11 cellular contexts compared by ENCODE assay signal in the genomic region with DNA sequence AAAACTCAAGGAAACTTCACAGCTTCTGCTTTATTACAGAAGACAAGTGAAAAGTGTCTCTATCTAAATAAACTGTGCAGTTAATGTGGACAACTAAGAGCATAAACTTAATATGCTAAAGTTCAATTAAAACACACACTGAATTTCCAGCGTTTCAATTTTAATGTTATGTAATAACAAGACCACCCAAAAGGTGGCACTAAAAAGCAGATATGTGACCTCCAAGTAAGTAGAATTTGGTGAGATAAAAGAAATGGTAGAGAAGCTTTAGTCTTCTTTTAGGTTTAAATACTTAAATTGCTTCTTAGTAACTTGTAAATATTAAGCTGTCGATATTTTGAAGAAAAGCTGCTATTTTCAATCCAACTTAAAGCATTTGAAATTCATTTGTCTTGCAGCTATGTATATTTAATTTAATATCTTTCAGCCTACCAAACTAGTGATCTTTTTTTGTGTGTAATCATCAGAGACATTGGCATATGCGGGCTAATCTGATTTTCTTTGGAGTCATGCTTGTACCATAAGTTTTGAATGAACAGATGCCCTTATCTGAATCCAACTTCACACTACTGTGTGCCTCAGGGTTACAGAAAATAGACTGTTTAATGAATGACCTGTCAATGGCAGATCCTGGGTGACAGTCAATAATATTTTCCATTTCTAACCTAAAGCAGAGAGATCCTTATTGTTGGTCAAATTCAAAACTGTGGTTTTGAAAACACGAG. TPM values are rescaled to one million over a fixed set of nuclear protein-coding genes. Genes with fewer than 3 reads are reported as not detected.
DNase-seq lines count a peak whose midpoint lies in the region; ATAC-seq, FAIRE-seq and TF ChIP-seq lines count a peak whose summit lies in the region.
"Had no signal": no experiment of that assay in that cellular context is flagged by ENCODE, and none has a peak within 500 bp of the region (broad histone marks: within the 10 kb centered on the region; RNA-seq: fewer than 3 reads in every experiment).

No MANE protein-coding gene starts in this region.

- no peaks in the 10 kb centered on the region for H3K9me3 Mint-ChIP-seq in progenitor cell of endocrine pancreas (ENCODE audit: low read depth)
- H3K9me3 Mint-ChIP-seq in CD4-positive, alpha-beta memory T cell: no peaks in the 10 kb centered on the region
- no peaks in the 10 kb centered on the region for H3K9me3 Mint-ChIP-seq in effector memory CD8-positive, alpha-beta T cell
- H3K9me3 Mint-ChIP-seq: activated naive CD4-positive, alpha-beta T cell treated with anti-CD3 and anti-CD28 coated beads, Interleukin-2, amount 50 U/mL, for 24 hours; naive B cell had no signal

- no peak overlapping the region for H3K9ac ChIP-seq in endothelial cell of umbilical vein (replicated peaks; ENCODE audit: extremely low read depth, insufficient read depth, low read length)

- peaks cover 3% of the 10 kb centered on the region for H3K4me1 Mint-ChIP-seq in progenitor cell of endocrine pancreas (ENCODE audit: low read depth)
- peaks cover 0 to 1% (median 0%) of the 10 kb centered on the region in 4 donors for H3K4me1 Mint-ChIP-seq in CD4-positive, alpha-beta memory T cell
- H3K4me1 Mint-ChIP-seq in effector memory CD8-positive, alpha-beta T cell (ENCODE audit: low read depth in 2 of 2): no peaks in the 10 kb centered on the region
- H3K4me1 Mint-ChIP-seq: activated naive CD4-positive, alpha-beta T cell treated with anti-CD3 and anti-CD28 coated beads, Interleukin-2, amount 50 U/mL, for 24 hours had no signal

- H3K4me3 ChIP-seq in endothelial cell of umbilical vein (replicated peaks in 1 of 3; ENCODE audit: insufficient read depth in 1 of 3, low read depth in 1 of 3, low read length in 3 of 3): no peak overlapping the region
- H3K4me3 ChIP-seq in CD4-positive, alpha-beta memory T cell (ENCODE audit: low read length in 2 of 2): no peak overlapping the region

- H4K20me1 ChIP-seq in endothelial cell of umbilical vein (replicated peaks; ENCODE audit: control insufficient read depth, extremely low read depth, insufficient read depth, low read length): no peaks in the 10 kb centered on the region

- no peak for ATAC-seq in effector memory CD8-positive, alpha-beta T cell (replicated peaks)

- H3K4me3 Mint-ChIP-seq in progenitor cell of endocrine pancreas (ENCODE audit: low read depth): no peak overlapping the region
- H3K4me3 Mint-ChIP-seq in CD4-positive, alpha-beta memory T cell: no peak overlapping the region
- H3K4me3 Mint-ChIP-seq in effector memory CD8-positive, alpha-beta T cell: no peak overlapping the region
- H3K4me3 Mint-ChIP-seq: activated naive CD4-positive, alpha-beta T cell treated with anti-CD3 and anti-CD28 coated beads, Interleukin-2, amount 50 U/mL, for 24 hours; naive B cell had no signal

- no peak overlapping the region for H3K27ac ChIP-seq in endothelial cell of umbilical vein (ENCODE audit: insufficient read depth, low read depth, low read length)
- H3K27ac ChIP-seq in CD4-positive, alpha-beta memory T cell (ENCODE audit: low read depth, low read length): no peak overlapping the region

- H3K27ac Mint-ChIP-seq in progenitor cell of endocrine pancreas: no peak overlapping the region
- H3K27ac Mint-ChIP-seq in CD4-positive, alpha-beta memory T cell: no peak overlapping the region
- H3K27ac Mint-ChIP-seq in effector memory CD8-positive, alpha-beta T cell: no peak overlapping the region
- H3K27ac Mint-ChIP-seq: activated naive CD4-positive, alpha-beta T cell treated with anti-CD3 and anti-CD28 coated beads, Interleukin-2, amount 50 U/mL, for 24 hours; naive B cell had no signal

- BruUV-seq in endothelial cell of umbilical vein (replicated peaks; lab: Mats Ljungman, UMichigan): no TSS peak

- H3K9me3 ChIP-seq in endothelial cell of umbilical vein (replicated peaks; ENCODE audit: control insufficient read depth, insufficient read depth, low read length): no peaks in the 10 kb centered on the region
- H3K9me3 ChIP-seq in CD4-positive, alpha-beta memory T cell (ENCODE audit: control insufficient read depth in 1 of 2, low read length in 2 of 2): no peaks in the 10 kb centered on the region

- intact Hi-C loops in endothelial cell of umbilical vein (cut with micrococcal nuclease): loop anchor here (1.0 kb wide), 3 partner anchors 683 to 1864 kb away; no protein-coding TSS in a partner anchor
- intact Hi-C loops in CD4-positive, alpha-beta memory T cell (cut with micrococcal nuclease): no loop called here

- H3K36me3 ChIP-seq in endothelial cell of umbilical vein (ENCODE audit: control insufficient read depth in 2 of 2, extremely low read depth in 1 of 2, insufficient read depth in 2 of 2, low read length in 2 of 2): no peaks in the 10 kb centered on the region
- H3K36me3 ChIP-seq in CD4-positive, alpha-beta memory T cell (ENCODE audit: insufficient read depth, low read length): no peaks in the 10 kb centered on the region

- no peaks in the 10 kb centered on the region for H3K27me3 ChIP-seq in endothelial cell of umbilical vein (ENCODE audit: control insufficient read depth in 2 of 2, insufficient read depth in 2 of 2, low read length in 2 of 2)
- no peaks in the 10 kb centered on the region for H3K27me3 ChIP-seq in CD4-positive, alpha-beta memory T cell (ENCODE audit: insufficient read depth, low read length)

- TF ChIP-seq CTCF in endothelial cell of umbilical vein (IDR thresholded peaks at IDR 0.05; ENCODE audit: extremely low read depth in 1 of 2, insufficient read depth in 1 of 2, low read depth in 1 of 2, low read length in 2 of 2): peak in 1 of 2 donors; percentile 2
- TF ChIP-seq CTCF in progenitor cell of endocrine pancreas (IDR thresholded peaks at IDR 0.05; ENCODE audit: unreplicated experiment): peak; percentile 49

- H3K79me2 ChIP-seq in endothelial cell of umbilical vein (ENCODE audit: control insufficient read depth, insufficient read depth, low read length): no peaks in the 10 kb centered on the region

- POLR2A ChIA-PET in endothelial cell of umbilical vein (lab: Charles Lee): no interaction called here
- POLR2A ChIA-PET in CD4-positive, alpha-beta memory T cell (lab: Charles Lee; ENCODE audit: partially characterized antibody): no interaction called here

- DNase-seq in H4 (ENCODE audit: low spot score) (peak; percentile 25), NCI-H69 (lab: John Stamatoyannopoulos, UW) (peak; percentile 4), endothelial cell of umbilical vein (ENCODE audit: low read depth, low spot score) (peak; percentile 39), progenitor cell of endocrine pancreas (ENCODE audit: low spot score, unreplicated experiment) (no peak), NCI-H1048 (lab: John Stamatoyannopoulos, UW) (no peak), cerebellar cortex (ENCODE audit: low spot score) (no peak)
- no peak for DNase-seq in CD4-positive, alpha-beta memory T cell
- no peak for DNase-seq in effector memory CD8-positive, alpha-beta T cell
- DNase-seq: naive B cell, NCI-H526 treated with DMSO at 0.1 percent for 48 hours had no signal

- no peak overlapping the region for H2AFZ ChIP-seq in endothelial cell of umbilical vein (ENCODE audit: low read depth, low read length)

- no peak for FAIRE-seq in endothelial cell of umbilical vein (lab: Jason Lieb, UNC)

- H3K36me3 Mint-ChIP-seq in progenitor cell of endocrine pancreas (ENCODE audit: insufficient read depth): no peaks in the 10 kb centered on the region
- no peaks in the 10 kb centered on the region for H3K36me3 Mint-ChIP-seq in CD4-positive, alpha-beta memory T cell
- no peaks in the 10 kb centered on the region for H3K36me3 Mint-ChIP-seq in effector memory CD8-positive, alpha-beta T cell (ENCODE audit: insufficient read depth)
- H3K36me3 Mint-ChIP-seq: activated naive CD4-positive, alpha-beta T cell treated with anti-CD3 and anti-CD28 coated beads, Interleukin-2, amount 50 U/mL, for 24 hours; naive B cell had no signal

- CTCF ChIA-PET in endothelial cell of umbilical vein (lab: Charles Lee): interaction anchor here (0.6 to 8.9 kb wide), 15 partner anchors 9 to 1864 kb away, joined by 3 to 151 read pairs (median 5); no protein-coding TSS in a partner anchor
- CTCF ChIA-PET in CD4-positive, alpha-beta memory T cell (lab: Charles Lee; ENCODE audit: partially characterized antibody): no interaction called here

- dilution Hi-C loops in endothelial cell of umbilical vein (cut with MboI; ENCODE audit: extremely low pct_ligation_motif_present, low sequenced_read_pairs): no loop called here

- TF ChIP-seq POLR2A in endothelial cell of umbilical vein (IDR thresholded peaks at IDR 0.05; ENCODE audit: low read depth, low read length): no peak

- no peaks in the 10 kb centered on the region for H3K9me1 ChIP-seq in endothelial cell of umbilical vein (replicated peaks; ENCODE audit: control insufficient read depth, extremely low read depth, insufficient read depth, low read length)

- H3K4me2 ChIP-seq in endothelial cell of umbilical vein (ENCODE audit: insufficient read depth, low read length): no peak overlapping the region

- no peaks in the 10 kb centered on the region for H3K4me1 ChIP-seq in endothelial cell of umbilical vein (ENCODE audit: control insufficient read depth, extremely low read depth, insufficient read depth, low read length)
- no peaks in the 10 kb centered on the region for H3K4me1 ChIP-seq in CD4-positive, alpha-beta memory T cell (ENCODE audit: insufficient read depth, low read length)

- H3K27me3 Mint-ChIP-seq in progenitor cell of endocrine pancreas: no peaks in the 10 kb centered on the region
- H3K27me3 Mint-ChIP-seq in CD4-positive, alpha-beta memory T cell: peaks cover 0 to 3% of the 10 kb centered on the region in 2 donors
- no peaks in the 10 kb centered on the region for H3K27me3 Mint-ChIP-seq in effector memory CD8-positive, alpha-beta T cell

TF ChIP-seq in endothelial cell of umbilical vein, 7 proteins besides CTCF, POLR2A, EP300 and RAD21 (continues in another document):
- TF ChIP-seq, protein P1, sequence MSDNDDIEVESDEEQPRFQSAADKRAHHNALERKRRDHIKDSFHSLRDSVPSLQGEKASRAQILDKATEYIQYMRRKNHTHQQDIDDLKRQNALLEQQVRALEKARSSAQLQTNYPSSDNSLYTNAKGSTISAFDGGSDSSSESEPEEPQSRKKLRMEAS (IDR thresholded peaks at IDR 0.05; ENCODE audit: insufficient read depth, insufficient read length): no peak
- no peak for TF ChIP-seq EZH2 (IDR thresholded peaks at IDR 0.05; ENCODE audit: borderline replicate concordance, low read depth, low read length, severe bottlenecking)

RNA-seq across cellular contexts. Expression of a gene that starts 36.5 kb away (rescaled TPM):
- total RNA-seq in H4 (2014; rRNA removed; shearing (Covaris generic)): 11.2 and 13.8 TPM in 2 replicates
- total RNA-seq in endothelial cell of umbilical vein: 12.8 and 16.3 TPM in 2 replicates
- polyA plus RNA-seq in endothelial cell of umbilical vein: 13.7 and 15.4 TPM in 2 replicates
- polyA plus RNA-seq in endothelial cell of umbilical vein (2011; cell fraction: cytosol; rRNA removed): 25.4 and 31.6 TPM in 2 replicates
- 143 and 144 TPM in 2 replicates for polyA plus RNA-seq in endothelial cell of umbilical vein (2011; cell fraction: nucleus; rRNA removed)
- 30.0 and 52.8 TPM in 2 replicates for polyA plus RNA-seq in endothelial cell of umbilical vein (2012)
- 32.4 and 54.6 TPM in 2 replicates for polyA minus RNA-seq in endothelial cell of umbilical vein
- 218 TPM for polyA minus RNA-seq in endothelial cell of umbilical vein (2011; cell fraction: cytosol; rRNA and poly(A)+ RNA removed)
- polyA minus RNA-seq in endothelial cell of umbilical vein (2011; cell fraction: nucleus; rRNA and poly(A)+ RNA removed): 106 and 148 TPM in 2 replicates
- total RNA-seq in progenitor cell of endocrine pancreas: 11.6 and 12.7 TPM in 2 replicates
- total RNA-seq in CD4-positive, alpha-beta memory T cell: not detected
- under 1 TPM in 1 of 2 donors, not detected in 1; 0.16 TPM for polyA plus RNA-seq in CD4-positive, alpha-beta memory T cell

Comparison
In these comparisons a context has a peak if more than half of its experiments do, and no peak if none do; other contexts are left out.
1. DNase-seq: peak in H4 (single experiment), NCI-H69 (single experiment) and endothelial cell of umbilical vein (single experiment); none in progenitor cell of endocrine pancreas (single experiment), CD4-positive, alpha-beta memory T cell (0 of 5), effector memory CD8-positive, alpha-beta T cell (0 of 3), NCI-H1048 (single experiment) and cerebellar cortex (single experiment).
2. RNA of a gene that starts 36.5 kb away (total RNA-seq): 12.8 to 16.3 TPM in endothelial cell of umbilical vein, 11.2 to 13.8 TPM in H4 and 11.6 to 12.7 TPM in progenitor cell of endocrine pancreas; not detected in CD4-positive, alpha-beta memory T cell; every median in the first group is over 10 times any median in the second.